17 cellular contexts compared by ENCODE assay signal in the genomic region with DNA sequence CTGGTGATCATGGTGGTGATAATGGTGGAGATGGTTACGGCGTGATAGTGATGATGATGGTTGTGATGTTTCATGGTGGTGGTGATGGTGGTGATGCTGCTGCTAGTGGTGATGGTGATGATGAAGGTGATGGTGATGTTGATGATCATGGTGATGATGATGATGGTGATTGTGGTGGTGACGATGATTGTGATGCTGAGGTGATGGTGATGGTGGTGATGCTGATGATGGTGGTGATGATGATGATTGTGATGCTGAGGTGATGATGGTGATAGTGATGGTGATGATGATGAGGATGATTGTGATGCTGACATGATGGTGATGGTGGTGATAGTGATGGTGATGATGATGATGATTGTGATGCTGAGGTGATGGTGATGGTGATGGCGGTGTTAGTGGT.
DNase-seq lines count a peak whose midpoint lies in the region; ATAC-seq, FAIRE-seq and TF ChIP-seq lines count a peak whose summit lies in the region.
"Had no signal": no experiment of that assay in that cellular context is flagged by ENCODE, and none has a peak within 500 bp of the region (broad histone marks: within the 10 kb centered on the region; RNA-seq: fewer than 3 reads in every experiment).

No MANE protein-coding gene starts in this region.

- H4K8ac ChIP-seq in H1 (ENCODE audit: extremely low read depth, insufficient read depth, low read length): no peak overlapping the region

- in situ Hi-C loops in GM12878 (cut with MboI) (no loop called here), brain microvascular endothelial cell (cut with HindIII; ENCODE audit: low pct_ligation_motif_present, low sequenced_read_pairs) (no loop called here)

- CTCF ChIA-PET in GM12878 (lab: Yijun Ruan, JAX): no interaction called here
- CTCF ChIA-PET in H1 (lab: Charles Lee; ENCODE audit: partially characterized antibody): no interaction called here

- H3K4me3 ChIP-seq in GM12878 (no peak overlapping the region), H1 (ENCODE audit: extremely low read depth in 1 of 4, insufficient read depth in 2 of 4, low read depth in 3 of 4, low read length in 4 of 4) (no peak overlapping the region), brain microvascular endothelial cell (ENCODE audit: low read depth, low read length) (no peak overlapping the region), testis (no peak overlapping the region)
- H3K4me3 ChIP-seq: BLaER1 had no signal

- H2AFZ ChIP-seq in GM12878 (ENCODE audit: control insufficient read depth, low read depth, low read length) (no peak overlapping the region), H1 (ENCODE audit: low read length) (no peak overlapping the region)

- no peak overlapping the region for H3K9ac ChIP-seq in GM12878 (ENCODE audit: control insufficient read depth, insufficient read depth, low read length)
- H3K9ac ChIP-seq in H1 (replicated peaks in 1 of 4; ENCODE audit: extremely low read depth in 1 of 4, low read depth in 3 of 4, low read length in 3 of 4): no peak overlapping the region
- H3K9ac ChIP-seq: BLaER1, KMS-11 had no signal

- H3K23me2 ChIP-seq in H1 (ENCODE audit: low read depth, low read length): peaks cover 9% of the 10 kb centered on the region; the same call in 1 of the 2 replicates

- TF ChIP-seq RAD21 in GM12878 (IDR thresholded peaks at IDR 0.05; ENCODE audit: insufficient read depth, low read depth, low read length) (no peak), H1 (IDR thresholded peaks at IDR 0.05 in 1 of 2, conservative IDR thresholded peaks at IDR 0.05 in 1 of 2; ENCODE audit: low read depth in 2 of 2, low read length in 2 of 2) (no peak)

- H2BK120ac ChIP-seq in H1 (replicated peaks; ENCODE audit: low read depth, low read length): no peak overlapping the region

- POLR2A ChIA-PET in GM12878 (lab: Charles Lee) (no interaction called here), H1 (lab: Charles Lee; ENCODE audit: partially characterized antibody) (no interaction called here)

- DNase-seq in HTR-8/SVneo (ENCODE audit: insufficient read length, low spot score): no peak
- no peak for DNase-seq in GM12878 (ENCODE audit: low read depth, low spot score)
- no peak for DNase-seq in H1 (ENCODE audit: low read depth in 1 of 2, low spot score in 2 of 2)
- DNase-seq in brain microvascular endothelial cell: no peak
- no peak for DNase-seq in SW 1271 (lab: John Stamatoyannopoulos, UW)
- DNase-seq in testis: no peak
- no peak for DNase-seq in Ammon's horn (ENCODE audit: low spot score)
- DNase-seq: AML-193; CD4-positive, alpha-beta memory T cell; DMS153; DMS79; GDM1; GOT3; H9 had no signal

- no peaks in the 10 kb centered on the region for H4K20me1 ChIP-seq in GM12878 (ENCODE audit: control insufficient read depth, insufficient read depth)
- peaks cover 0 to 7% of the 10 kb centered on the region in 2 experiments for H4K20me1 ChIP-seq in H1 (replicated peaks in 1 of 2; ENCODE audit: control insufficient read depth in 1 of 2, insufficient read depth in 2 of 2, low read length in 2 of 2)
- H4K20me1 ChIP-seq: BLaER1 had no signal

- H4K91ac ChIP-seq in H1 (replicated peaks; ENCODE audit: insufficient read length, low read length): peak overlapping the region; percentile 42

- no peak overlapping the region for H3K18ac ChIP-seq in H1 (ENCODE audit: extremely low read depth, low read length)

- H3K14ac ChIP-seq in H1 (ENCODE audit: insufficient read length): no peak overlapping the region

- BruUV-seq in GM12878 (replicated peaks; lab: Mats Ljungman, UMichigan): no TSS peak

- H3K4ac ChIP-seq in H1 (replicated peaks; ENCODE audit: insufficient read length, low read depth, low read length): no peak overlapping the region

- no peak for ATAC-seq in GM12878

- no peak overlapping the region for H2BK15ac ChIP-seq in H1 (ENCODE audit: low read length)

- H3K4me2 ChIP-seq in GM12878 (ENCODE audit: control insufficient read depth, insufficient read depth) (no peak overlapping the region), H1 (ENCODE audit: insufficient read depth in 1 of 2, low read depth in 2 of 2, low read length in 2 of 2) (no peak overlapping the region)
- H3K4me2 ChIP-seq: KMS-11 had no signal

- no peak overlapping the region for H4K5ac ChIP-seq in H1 (ENCODE audit: insufficient read length, low read depth, low read length)

- peak; percentile 95 for FAIRE-seq in HTR-8/SVneo (lab: Jason Lieb, UNC)
- no peak for FAIRE-seq in GM12878 (lab: Jason Lieb, UNC)
- no peak for FAIRE-seq in H1 (lab: Jason Lieb, UNC)
- FAIRE-seq: A204.1 had no signal

- H3K79me1 ChIP-seq in H1 (ENCODE audit: low read depth, low read length): no peaks in the 10 kb centered on the region

- RAD21 ChIA-PET in GM12878 (lab: Charles Lee; ENCODE audit: unreplicated experiment): no interaction called here

- H2AK5ac ChIP-seq in H1 (ENCODE audit: low read depth, low read length): peak overlapping the region; percentile 97; the same call in 1 of the 2 replicates

- no peak overlapping the region for H3K27ac ChIP-seq in GM12878 (ENCODE audit: control insufficient read depth, insufficient read depth)
- H3K27ac ChIP-seq in H1 (ENCODE audit: low read depth, low read length): no peak overlapping the region
- H3K27ac ChIP-seq in brain microvascular endothelial cell: no peak overlapping the region
- no peak overlapping the region for H3K27ac ChIP-seq in testis
- H3K27ac ChIP-seq: BLaER1, KMS-11 had no signal

- intact Hi-C loops in GM12878 (cut with micrococcal nuclease; ENCODE audit: unreplicated experiment): no loop called here
- intact Hi-C loops in testis (cut with DNase I; ENCODE audit: low total_unique reads): no loop called here

- H3K79me2 ChIP-seq in GM12878 (ENCODE audit: control insufficient read depth, insufficient read depth, low read length) (no peaks in the 10 kb centered on the region), H1 (ENCODE audit: control insufficient read depth in 1 of 2, insufficient read depth in 2 of 2, low read length in 2 of 2) (no peaks in the 10 kb centered on the region)

- TF ChIP-seq POLR2A in GM12878 (IDR thresholded peaks at IDR 0.05; ENCODE audit: low read depth, low read length) (no peak), H1 (IDR thresholded peaks at IDR 0.05; ENCODE audit: control extremely low read depth in 1 of 2, low read depth in 2 of 2, low read length in 2 of 2) (no peak), testis (IDR thresholded peaks at IDR 0.05) (no peak)

- peak overlapping the region; percentile 4 for H3K56ac ChIP-seq in H1 (replicated peaks; ENCODE audit: insufficient read length, low read depth, low read length)

- H3K9me3 ChIP-seq in GM12878 (replicated peaks; ENCODE audit: control insufficient read depth, insufficient read depth, low read length): no peaks in the 10 kb centered on the region; the same call in 2 of the 3 replicates
- no peaks in the 10 kb centered on the region; a peak in 1 of 4 replicates for H3K9me3 ChIP-seq in H1 (ENCODE audit: insufficient read depth in 2 of 2, low read depth in 1 of 2, low read length in 1 of 2)
- no peaks in the 10 kb centered on the region for H3K9me3 ChIP-seq in testis
- H3K9me3 ChIP-seq: BLaER1 had no signal

- TF ChIP-seq CTCF in GM12878 (IDR thresholded peaks at IDR 0.05 in 2 of 3, conservative IDR thresholded peaks at IDR 0.05 in 1 of 3; ENCODE audit: control insufficient read depth in 2 of 3, extremely low read depth in 1 of 3, insufficient read depth in 1 of 3, low read depth in 3 of 3, low read length in 3 of 3) (no peak), H1 (IDR thresholded peaks at IDR 0.05; ENCODE audit: control extremely low read depth in 1 of 3, insufficient read depth in 1 of 3, low read depth in 1 of 3, low read length in 3 of 3) (no peak), brain microvascular endothelial cell (IDR thresholded peaks at IDR 0.05; ENCODE audit: low read depth, low read length, missing control alignments) (no peak), testis (IDR thresholded peaks at IDR 0.05) (no peak)

- H2BK5ac ChIP-seq in H1 (ENCODE audit: low read depth, low read length): no peak overlapping the region

- peaks cover 0 to 3% of the 10 kb centered on the region in 2 experiments; a peak in 1 of 4 replicates for H3K27me3 ChIP-seq in GM12878 (replicated peaks in 1 of 2; ENCODE audit: control insufficient read depth in 2 of 2, insufficient read depth in 2 of 2, low read length in 1 of 2)
- no peaks in the 10 kb centered on the region; a peak in 1 of 7 replicates for H3K27me3 ChIP-seq in H1 (replicated peaks in 1 of 4; ENCODE audit: control insufficient read depth in 3 of 4, extremely low read depth in 1 of 4, insufficient read depth in 3 of 4, low read length in 3 of 4)
- no peaks in the 10 kb centered on the region for H3K27me3 ChIP-seq in brain microvascular endothelial cell (replicated peaks)
- no peaks in the 10 kb centered on the region for H3K27me3 ChIP-seq in testis
- H3K27me3 ChIP-seq: BLaER1 had no signal

- peak overlapping the region; percentile 23; the same call in 1 of the 2 replicates for H2BK12ac ChIP-seq in H1 (ENCODE audit: low read depth, low read length)

- no peak overlapping the region for H2BK20ac ChIP-seq in H1 (ENCODE audit: low read length)

- H3K4me1 ChIP-seq in GM12878 (ENCODE audit: control insufficient read depth, insufficient read depth, low read length) (peaks cover 3% of the 10 kb centered on the region), H1 (replicated peaks in 1 of 4; ENCODE audit: control insufficient read depth in 3 of 4, insufficient read depth in 4 of 4, low read length in 3 of 4) (peaks cover 0 to 13% (median 2%) of the 10 kb centered on the region in 4 experiments; a peak in 3 of 7 replicates), testis (no peaks in the 10 kb centered on the region)

- H3K23ac ChIP-seq in H1 (ENCODE audit: insufficient read length): no peak overlapping the region

- TF ChIP-seq EP300 in GM12878 (IDR thresholded peaks at IDR 0.05; ENCODE audit: borderline replicate concordance in 1 of 2, control insufficient read depth in 1 of 2, low read depth in 2 of 2, low read length in 2 of 2) (no peak), H1 (IDR thresholded peaks at IDR 0.05; ENCODE audit: borderline replicate concordance in 1 of 2, low read depth in 2 of 2, low read length in 2 of 2) (no peak)

- SMC1A ChIA-PET in GM12878 (lab: Charles Lee; ENCODE audit: uncharacterized antibody, unreplicated experiment): no interaction called here

- WGBS in GM12878 (ENCODE audit: insufficient coverage, insufficient replicate concordance, low lambda C conversion rate, missing lambda C conversion rate): 78% methylated on average over 4 of the region's 4 CpGs
- 94% methylated on average over 4 of the region's 4 CpGs; no CpG with 5 or more reads in 1 of the 2 experiments for WGBS in H1 (ENCODE audit: extremely low coverage in 1 of 2, insufficient coverage in 1 of 2, insufficient read length in 1 of 2, insufficient replicate concordance in 2 of 2, low coverage in 1 of 2, low lambda C conversion rate in 2 of 2, missing lambda C conversion rate in 1 of 2), 2 experiments
- 95 to 96% methylated on average over 4 of the region's 4 CpGs for WGBS in testis, 2 donors

- H3K36me3 ChIP-seq in GM12878 (ENCODE audit: control insufficient read depth in 2 of 2, insufficient read depth in 2 of 2, low read length in 1 of 2) (no peaks in the 10 kb centered on the region), H1 (ENCODE audit: control insufficient read depth in 2 of 4, insufficient read depth in 4 of 4, low read length in 3 of 4) (no peaks in the 10 kb centered on the region), brain microvascular endothelial cell (replicated peaks) (no peaks in the 10 kb centered on the region), testis (ENCODE audit: low read depth, missing control alignments) (no peaks in the 10 kb centered on the region)
- H3K36me3 ChIP-seq: BLaER1 had no signal
